In genomic region chr6:148417045-148417444, GRCh38 we compare ENCODE assay signal across 14 cellular contexts.
DNase-seq lines count a peak whose midpoint lies in the region; ATAC-seq and TF ChIP-seq lines count a peak whose summit lies in the region.
"Had no signal": no experiment of that assay in that cellular context is flagged by ENCODE, and none has a peak within 500 bp of the region (broad histone marks: within the 10 kb centered on the region; RNA-seq: fewer than 3 reads in every experiment).

No MANE protein-coding gene starts in this region.

- no TSS peak for BruUV-seq in PC-3 (replicated peaks; lab: Mats Ljungman, UMichigan)

- H3K36me3 ChIP-seq in esophagus (ENCODE audit: control insufficient read depth in 2 of 2, insufficient read depth in 2 of 2, low read length in 1 of 2) (no peaks in the 10 kb centered on the region), PC-3 (ENCODE audit: low read depth, low read length) (no peaks in the 10 kb centered on the region)
- H3K36me3 ChIP-seq: BLaER1 had no signal

- H3K27ac Mint-ChIP-seq in progenitor cell of endocrine pancreas = peak overlapping the region; percentile 26
- no peak overlapping the region for H3K27ac Mint-ChIP-seq in activated naive CD4-positive, alpha-beta T cell treated with anti-CD3 and anti-CD28 coated beads, Interleukin-2, amount 10 ng/mL, durations not matched to agents 7 days and 5 days
- H3K27ac Mint-ChIP-seq: CD8-positive, alpha-beta memory T cell had no signal

- H3K27me3 ChIP-seq in right cardiac atrium (ENCODE audit: control insufficient read depth, insufficient read depth) (no peaks in the 10 kb centered on the region), esophagus (ENCODE audit: control insufficient read depth in 1 of 2, insufficient read depth in 2 of 2, low read length in 2 of 2) (no peaks in the 10 kb centered on the region), PC-3 (ENCODE audit: low read length) (no peaks in the 10 kb centered on the region)
- H3K27me3 ChIP-seq: BLaER1 had no signal

- H3K4me3 Mint-ChIP-seq in progenitor cell of endocrine pancreas (ENCODE audit: low read depth) = no peak overlapping the region
- no peak overlapping the region for H3K4me3 Mint-ChIP-seq in activated naive CD4-positive, alpha-beta T cell treated with anti-CD3 and anti-CD28 coated beads, Interleukin-2, amount 10 ng/mL, durations not matched to agents 7 days and 5 days
- H3K4me3 Mint-ChIP-seq: CD8-positive, alpha-beta memory T cell had no signal

- intact Hi-C loops in right cardiac atrium (cut with DNase I) (no loop called here), cardiac septum (cut with DNase I) (no loop called here), PC-3 (cut with micrococcal nuclease) (no loop called here)

- WGBS in right cardiac atrium = 93% methylated on average over 8 of the region's 8 CpGs
- 93 to 95% methylated on average over 8 of the region's 8 CpGs for WGBS in esophagus, 2 donors

- H3K4me1 Mint-ChIP-seq in progenitor cell of endocrine pancreas (ENCODE audit: low read depth) = peaks cover 25% of the 10 kb centered on the region
- no peaks in the 10 kb centered on the region for H3K4me1 Mint-ChIP-seq in activated naive CD4-positive, alpha-beta T cell treated with anti-CD3 and anti-CD28 coated beads, Interleukin-2, amount 10 ng/mL, durations not matched to agents 7 days and 5 days
- H3K4me1 Mint-ChIP-seq: CD8-positive, alpha-beta memory T cell had no signal

- TF ChIP-seq CTCF in progenitor cell of endocrine pancreas (IDR thresholded peaks at IDR 0.05; ENCODE audit: unreplicated experiment) = no peak
- no peak for TF ChIP-seq CTCF in PC-3 (conservative IDR thresholded peaks at IDR 0.05; ENCODE audit: low read depth, low read length)

- H3K9me3 Mint-ChIP-seq in progenitor cell of endocrine pancreas (ENCODE audit: low read depth) = peaks cover 5% of the 10 kb centered on the region
- H3K9me3 Mint-ChIP-seq in activated naive CD4-positive, alpha-beta T cell treated with anti-CD3 and anti-CD28 coated beads, Interleukin-2, amount 10 ng/mL, durations not matched to agents 7 days and 5 days = no peaks in the 10 kb centered on the region
- H3K9me3 Mint-ChIP-seq: CD8-positive, alpha-beta memory T cell had no signal

- peaks cover 2% of the 10 kb centered on the region for H3K36me3 Mint-ChIP-seq in progenitor cell of endocrine pancreas (ENCODE audit: insufficient read depth)
- H3K36me3 Mint-ChIP-seq in activated naive CD4-positive, alpha-beta T cell treated with anti-CD3 and anti-CD28 coated beads, Interleukin-2, amount 10 ng/mL, durations not matched to agents 7 days and 5 days = no peaks in the 10 kb centered on the region
- H3K36me3 Mint-ChIP-seq: CD8-positive, alpha-beta memory T cell had no signal

- CTCF ChIA-PET in PC-3 (lab: Charles Lee) = no interaction called here
- CTCF ChIA-PET in activated naive CD4-positive, alpha-beta T cell treated with anti-CD3 and anti-CD28 coated beads, Interleukin-2, amount 10 ng/mL, durations not matched to agents 7 days and 5 days (lab: Charles Lee) = no interaction called here

- no peak overlapping the region for H2AFZ ChIP-seq in PC-3 (ENCODE audit: low read length)

- no peaks in the 10 kb centered on the region for H3K79me2 ChIP-seq in PC-3 (ENCODE audit: low read length)

- H3K9me2 ChIP-seq in PC-3 (replicated peaks; ENCODE audit: low read length) = no peaks in the 10 kb centered on the region

- no peaks in the 10 kb centered on the region for H3F3A ChIP-seq in PC-3 (ENCODE audit: low read length, unreplicated experiment)

- H3K27ac ChIP-seq in right cardiac atrium (ENCODE audit: low read length) (no peak overlapping the region), esophagus (ENCODE audit: low read depth in 2 of 2, low read length in 1 of 2) (peak overlapping the region; percentile 29 to 35), PC-3 (ENCODE audit: low read length) (no peak overlapping the region)
- H3K27ac ChIP-seq: BLaER1, HL-60 had no signal

- no peak for DNase-seq in right cardiac atrium
- DNase-seq in cardiac septum (ENCODE audit: low spot score) = no peak
- no peak for DNase-seq in progenitor cell of endocrine pancreas (ENCODE audit: low spot score, unreplicated experiment)
- no peak for DNase-seq in PC-3
- no peak for DNase-seq in activated naive CD4-positive, alpha-beta T cell treated with anti-CD3 and anti-CD28 coated beads, Interleukin-2, amount 10 ng/mL, durations not matched to agents 7 days and 5 days
- DNase-seq: 8988T; AML-193; CD8-positive, alpha-beta memory T cell; DMS53; GF-D8 had no signal

- peak; percentile 27 to 70 for ATAC-seq in right cardiac atrium
- no peak for ATAC-seq in PC-3
- ATAC-seq in GM18868 (IDR thresholded peaks at IDR 0.05; ENCODE audit: unreplicated experiment) = no peak

- H3K9me3 ChIP-seq in right cardiac atrium (ENCODE audit: control insufficient read depth, low read length) = no peaks in the 10 kb centered on the region
- H3K9me3 ChIP-seq in esophagus (ENCODE audit: control insufficient read depth in 2 of 2, insufficient read depth in 1 of 2, low read depth in 1 of 2, low read length in 1 of 2) = no peaks in the 10 kb centered on the region
- H3K9me3 ChIP-seq in PC-3 (ENCODE audit: low read length) = no peaks in the 10 kb centered on the region
- H3K9me3 ChIP-seq: BLaER1 had no signal

- no peaks in the 10 kb centered on the region for H3K27me3 Mint-ChIP-seq in progenitor cell of endocrine pancreas
- peaks cover 17% of the 10 kb centered on the region for H3K27me3 Mint-ChIP-seq in activated naive CD4-positive, alpha-beta T cell treated with anti-CD3 and anti-CD28 coated beads, Interleukin-2, amount 10 ng/mL, durations not matched to agents 7 days and 5 days

- H3K9ac ChIP-seq in PC-3 (ENCODE audit: low read length) = no peak overlapping the region
- H3K9ac ChIP-seq: BLaER1 had no signal

- no peaks in the 10 kb centered on the region for H4K20me1 ChIP-seq in PC-3 (ENCODE audit: low read length)
- H4K20me1 ChIP-seq: BLaER1 had no signal

- H3K4me2 ChIP-seq in PC-3 (ENCODE audit: low read length) = no peak overlapping the region
- H3K4me2 ChIP-seq: BLaER1 had no signal

- no peak overlapping the region for H3K4me3 ChIP-seq in right cardiac atrium (ENCODE audit: low read length)
- H3K4me3 ChIP-seq in esophagus (ENCODE audit: low read depth in 1 of 2, low read length in 2 of 2) = no peak overlapping the region
- no peak overlapping the region for H3K4me3 ChIP-seq in PC-3 (ENCODE audit: low read length)
- H3K4me3 ChIP-seq: BLaER1 had no signal

- POLR2A ChIA-PET in PC-3 (lab: Charles Lee; ENCODE audit: unreplicated experiment) = no interaction called here

- H3K4me1 ChIP-seq in right cardiac atrium (ENCODE audit: control insufficient read depth, insufficient read depth, low read length) (peaks cover 7% of the 10 kb centered on the region), esophagus (ENCODE audit: control insufficient read depth in 2 of 2, insufficient read depth in 2 of 2, low read length in 1 of 2) (peaks cover 0 to 13% of the 10 kb centered on the region in 2 donors), PC-3 (ENCODE audit: insufficient read depth, low read length) (peaks cover 11% of the 10 kb centered on the region; the same call in 1 of the 2 replicates)

Comparison
In these comparisons a context has a peak if more than half of its experiments do, and no peak if none do; other contexts are left out.
1. ATAC-seq: peak in right cardiac atrium (2 of 2); none in PC-3 (single experiment) and GM18868 (single experiment).
2. H3K27ac ChIP-seq: peak in esophagus (2 of 2); none in right cardiac atrium (single experiment) and PC-3 (single experiment).